ENCODE assay signal across 1 cellular context in the genomic region with DNA sequence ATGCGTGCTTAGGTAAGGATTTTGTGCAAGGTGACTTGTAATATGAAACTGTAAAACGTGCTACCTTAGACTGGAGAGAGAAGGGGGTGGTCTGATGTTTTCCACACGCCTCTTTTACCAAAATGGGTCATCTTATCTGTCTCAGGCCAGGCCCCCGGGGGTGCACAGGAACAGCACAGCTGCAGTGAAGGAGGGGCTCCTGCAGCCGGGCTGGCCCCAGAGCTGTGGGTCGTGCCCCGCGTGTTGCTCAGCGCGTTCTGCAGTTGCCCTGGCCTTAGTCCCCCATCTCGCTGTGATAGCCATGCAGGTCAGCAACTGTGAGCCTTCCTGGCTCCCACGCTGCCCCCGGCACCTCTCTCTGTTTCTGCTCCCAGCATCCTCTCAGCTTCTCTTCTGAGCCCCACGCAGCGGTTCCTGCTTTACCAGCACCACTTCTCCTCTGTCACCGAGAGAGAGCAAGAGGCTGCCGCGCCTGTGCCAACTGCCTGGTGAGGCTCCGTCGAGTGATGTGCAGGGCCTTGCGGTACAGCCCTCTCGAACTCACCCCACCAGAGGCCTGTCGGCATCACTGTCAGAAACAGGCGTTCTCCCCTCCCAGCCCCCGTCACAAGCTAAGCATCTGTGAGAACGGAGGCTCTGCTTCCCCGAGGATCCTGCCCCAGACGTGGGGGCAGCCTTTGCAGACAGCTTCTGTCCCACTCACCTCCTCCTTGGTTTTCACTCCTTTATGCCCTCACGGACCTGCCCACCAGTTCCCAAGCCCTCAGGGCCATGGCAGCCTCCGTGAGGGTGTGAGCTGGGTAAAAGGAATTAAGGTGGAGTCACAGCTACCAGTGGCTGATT.
TF ChIP-seq lines count a peak whose summit lies in the region.

No MANE protein-coding gene starts in this region.

TF ChIP-seq in WTC11, 78 proteins besides CTCF, POLR2A, EP300 and RAD21 (continued from another document):
- TF ChIP-seq, protein P1, sequence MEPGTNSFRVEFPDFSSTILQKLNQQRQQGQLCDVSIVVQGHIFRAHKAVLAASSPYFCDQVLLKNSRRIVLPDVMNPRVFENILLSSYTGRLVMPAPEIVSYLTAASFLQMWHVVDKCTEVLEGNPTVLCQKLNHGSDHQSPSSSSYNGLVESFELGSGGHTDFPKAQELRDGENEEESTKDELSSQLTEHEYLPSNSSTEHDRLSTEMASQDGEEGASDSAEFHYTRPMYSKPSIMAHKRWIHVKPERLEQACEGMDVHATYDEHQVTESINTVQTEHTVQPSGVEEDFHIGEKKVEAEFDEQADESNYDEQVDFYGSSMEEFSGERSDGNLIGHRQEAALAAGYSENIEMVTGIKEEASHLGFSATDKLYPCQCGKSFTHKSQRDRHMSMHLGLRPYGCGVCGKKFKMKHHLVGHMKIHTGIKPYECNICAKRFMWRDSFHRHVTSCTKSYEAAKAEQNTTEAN (CRISPR knock-in tag; IDR thresholded peaks at IDR 0.05): no peak
- TF ChIP-seq RELA (CRISPR knock-in tag; IDR thresholded peaks at IDR 0.05; ENCODE audit: borderline replicate concordance) (no peak), ZNF263 (CRISPR knock-in tag; IDR thresholded peaks at IDR 0.05; ENCODE audit: low read depth) (no peak), NR1H2 (CRISPR knock-in tag; IDR thresholded peaks at IDR 0.05) (no peak), ATF1 (CRISPR knock-in tag; IDR thresholded peaks at IDR 0.05) (no peak), ELF4 (CRISPR knock-in tag; IDR thresholded peaks at IDR 0.05; ENCODE audit: low read depth) (no peak), TCF7 (CRISPR knock-in tag; IDR thresholded peaks at IDR 0.05; ENCODE audit: low read depth) (no peak), JUN (CRISPR knock-in tag; IDR thresholded peaks at IDR 0.05) (no peak)
- TF ChIP-seq, protein P2, sequence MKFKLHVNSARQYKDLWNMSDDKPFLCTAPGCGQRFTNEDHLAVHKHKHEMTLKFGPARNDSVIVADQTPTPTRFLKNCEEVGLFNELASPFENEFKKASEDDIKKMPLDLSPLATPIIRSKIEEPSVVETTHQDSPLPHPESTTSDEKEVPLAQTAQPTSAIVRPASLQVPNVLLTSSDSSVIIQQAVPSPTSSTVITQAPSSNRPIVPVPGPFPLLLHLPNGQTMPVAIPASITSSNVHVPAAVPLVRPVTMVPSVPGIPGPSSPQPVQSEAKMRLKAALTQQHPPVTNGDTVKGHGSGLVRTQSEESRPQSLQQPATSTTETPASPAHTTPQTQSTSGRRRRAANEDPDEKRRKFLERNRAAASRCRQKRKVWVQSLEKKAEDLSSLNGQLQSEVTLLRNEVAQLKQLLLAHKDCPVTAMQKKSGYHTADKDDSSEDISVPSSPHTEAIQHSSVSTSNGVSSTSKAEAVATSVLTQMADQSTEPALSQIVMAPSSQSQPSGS (CRISPR knock-in tag; IDR thresholded peaks at IDR 0.05; ENCODE audit: borderline replicate concordance, low read depth): no peak
- TF ChIP-seq, protein P3, sequence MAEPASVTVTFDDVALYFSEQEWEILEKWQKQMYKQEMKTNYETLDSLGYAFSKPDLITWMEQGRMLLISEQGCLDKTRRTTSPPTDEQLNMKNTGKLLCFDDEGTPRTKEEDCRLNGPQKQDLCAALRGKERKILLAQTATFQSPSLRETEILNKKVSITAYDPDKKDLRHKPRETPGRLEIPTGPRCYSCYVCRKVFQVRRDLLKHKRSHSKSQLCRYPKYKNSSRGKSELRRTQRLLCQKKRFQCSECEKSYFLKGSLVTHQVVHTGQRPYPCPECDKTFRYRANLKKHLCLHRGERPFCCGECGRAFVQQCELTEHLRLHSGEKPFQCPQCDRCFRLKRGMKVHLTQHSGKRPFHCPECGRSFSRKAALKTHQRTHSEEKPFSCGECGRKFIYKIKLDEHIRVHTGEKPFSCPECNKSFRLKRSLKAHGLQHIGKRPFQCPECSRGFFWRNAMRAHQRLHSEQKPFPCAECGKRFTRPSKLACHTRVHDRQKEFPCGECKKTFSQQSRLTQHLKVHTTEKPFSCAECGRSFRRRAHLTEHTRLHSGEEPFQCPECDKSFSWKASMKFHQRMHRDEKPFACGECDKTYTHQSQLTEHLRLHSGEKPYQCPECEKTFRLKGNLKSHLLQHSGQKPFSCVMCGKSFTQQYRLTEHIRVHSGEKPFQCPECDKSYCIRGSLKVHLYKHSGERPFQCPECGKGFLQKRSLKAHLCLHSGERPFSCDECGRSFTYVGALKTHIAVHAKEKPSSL (CRISPR knock-in tag; conservative IDR thresholded peaks at IDR 0.05): no peak
- TF ChIP-seq, protein P4, sequence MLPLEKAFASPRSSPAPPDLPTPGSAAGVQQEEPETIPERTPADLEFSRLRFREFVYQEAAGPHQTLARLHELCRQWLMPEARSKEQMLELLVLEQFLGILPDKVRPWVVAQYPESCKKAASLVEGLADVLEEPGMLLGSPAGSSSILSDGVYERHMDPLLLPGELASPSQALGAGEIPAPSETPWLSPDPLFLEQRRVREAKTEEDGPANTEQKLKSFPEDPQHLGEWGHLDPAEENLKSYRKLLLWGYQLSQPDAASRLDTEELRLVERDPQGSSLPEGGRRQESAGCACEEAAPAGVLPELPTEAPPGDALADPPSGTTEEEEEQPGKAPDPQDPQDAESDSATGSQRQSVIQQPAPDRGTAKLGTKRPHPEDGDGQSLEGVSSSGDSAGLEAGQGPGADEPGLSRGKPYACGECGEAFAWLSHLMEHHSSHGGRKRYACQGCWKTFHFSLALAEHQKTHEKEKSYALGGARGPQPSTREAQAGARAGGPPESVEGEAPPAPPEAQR (CRISPR knock-in tag; IDR thresholded peaks at IDR 0.05): no peak
- TF ChIP-seq, protein P5, sequence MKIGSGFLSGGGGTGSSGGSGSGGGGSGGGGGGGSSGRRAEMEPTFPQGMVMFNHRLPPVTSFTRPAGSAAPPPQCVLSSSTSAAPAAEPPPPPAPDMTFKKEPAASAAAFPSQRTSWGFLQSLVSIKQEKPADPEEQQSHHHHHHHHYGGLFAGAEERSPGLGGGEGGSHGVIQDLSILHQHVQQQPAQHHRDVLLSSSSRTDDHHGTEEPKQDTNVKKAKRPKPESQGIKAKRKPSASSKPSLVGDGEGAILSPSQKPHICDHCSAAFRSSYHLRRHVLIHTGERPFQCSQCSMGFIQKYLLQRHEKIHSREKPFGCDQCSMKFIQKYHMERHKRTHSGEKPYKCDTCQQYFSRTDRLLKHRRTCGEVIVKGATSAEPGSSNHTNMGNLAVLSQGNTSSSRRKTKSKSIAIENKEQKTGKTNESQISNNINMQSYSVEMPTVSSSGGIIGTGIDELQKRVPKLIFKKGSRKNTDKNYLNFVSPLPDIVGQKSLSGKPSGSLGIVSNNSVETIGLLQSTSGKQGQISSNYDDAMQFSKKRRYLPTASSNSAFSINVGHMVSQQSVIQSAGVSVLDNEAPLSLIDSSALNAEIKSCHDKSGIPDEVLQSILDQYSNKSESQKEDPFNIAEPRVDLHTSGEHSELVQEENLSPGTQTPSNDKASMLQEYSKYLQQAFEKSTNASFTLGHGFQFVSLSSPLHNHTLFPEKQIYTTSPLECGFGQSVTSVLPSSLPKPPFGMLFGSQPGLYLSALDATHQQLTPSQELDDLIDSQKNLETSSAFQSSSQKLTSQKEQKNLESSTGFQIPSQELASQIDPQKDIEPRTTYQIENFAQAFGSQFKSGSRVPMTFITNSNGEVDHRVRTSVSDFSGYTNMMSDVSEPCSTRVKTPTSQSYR (CRISPR knock-in tag; IDR thresholded peaks at IDR 0.05): no peak
- TF ChIP-seq, protein P6, sequence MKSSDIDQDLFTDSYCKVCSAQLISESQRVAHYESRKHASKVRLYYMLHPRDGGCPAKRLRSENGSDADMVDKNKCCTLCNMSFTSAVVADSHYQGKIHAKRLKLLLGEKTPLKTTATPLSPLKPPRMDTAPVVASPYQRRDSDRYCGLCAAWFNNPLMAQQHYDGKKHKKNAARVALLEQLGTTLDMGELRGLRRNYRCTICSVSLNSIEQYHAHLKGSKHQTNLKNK (CRISPR knock-in tag; IDR thresholded peaks at IDR 0.05): no peak
- TF ChIP-seq, protein P7, sequence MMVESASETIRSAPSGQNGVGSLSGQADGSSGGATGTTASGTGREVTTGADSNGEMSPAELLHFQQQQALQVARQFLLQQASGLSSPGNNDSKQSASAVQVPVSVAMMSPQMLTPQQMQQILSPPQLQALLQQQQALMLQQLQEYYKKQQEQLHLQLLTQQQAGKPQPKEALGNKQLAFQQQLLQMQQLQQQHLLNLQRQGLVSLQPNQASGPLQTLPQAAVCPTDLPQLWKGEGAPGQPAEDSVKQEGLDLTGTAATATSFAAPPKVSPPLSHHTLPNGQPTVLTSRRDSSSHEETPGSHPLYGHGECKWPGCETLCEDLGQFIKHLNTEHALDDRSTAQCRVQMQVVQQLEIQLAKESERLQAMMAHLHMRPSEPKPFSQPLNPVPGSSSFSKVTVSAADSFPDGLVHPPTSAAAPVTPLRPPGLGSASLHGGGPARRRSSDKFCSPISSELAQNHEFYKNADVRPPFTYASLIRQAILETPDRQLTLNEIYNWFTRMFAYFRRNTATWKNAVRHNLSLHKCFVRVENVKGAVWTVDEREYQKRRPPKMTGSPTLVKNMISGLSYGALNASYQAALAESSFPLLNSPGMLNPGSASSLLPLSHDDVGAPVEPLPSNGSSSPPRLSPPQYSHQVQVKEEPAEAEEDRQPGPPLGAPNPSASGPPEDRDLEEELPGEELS (CRISPR knock-in tag; IDR thresholded peaks at IDR 0.05): no peak
- TF ChIP-seq, protein P8, sequence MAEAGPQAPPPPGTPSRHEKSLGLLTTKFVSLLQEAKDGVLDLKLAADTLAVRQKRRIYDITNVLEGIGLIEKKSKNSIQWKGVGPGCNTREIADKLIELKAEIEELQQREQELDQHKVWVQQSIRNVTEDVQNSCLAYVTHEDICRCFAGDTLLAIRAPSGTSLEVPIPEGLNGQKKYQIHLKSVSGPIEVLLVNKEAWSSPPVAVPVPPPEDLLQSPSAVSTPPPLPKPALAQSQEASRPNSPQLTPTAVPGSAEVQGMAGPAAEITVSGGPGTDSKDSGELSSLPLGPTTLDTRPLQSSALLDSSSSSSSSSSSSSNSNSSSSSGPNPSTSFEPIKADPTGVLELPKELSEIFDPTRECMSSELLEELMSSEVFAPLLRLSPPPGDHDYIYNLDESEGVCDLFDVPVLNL (CRISPR knock-in tag; IDR thresholded peaks at IDR 0.05; ENCODE audit: borderline replicate concordance, low read depth): no peak
